In the genomic region with DNA sequence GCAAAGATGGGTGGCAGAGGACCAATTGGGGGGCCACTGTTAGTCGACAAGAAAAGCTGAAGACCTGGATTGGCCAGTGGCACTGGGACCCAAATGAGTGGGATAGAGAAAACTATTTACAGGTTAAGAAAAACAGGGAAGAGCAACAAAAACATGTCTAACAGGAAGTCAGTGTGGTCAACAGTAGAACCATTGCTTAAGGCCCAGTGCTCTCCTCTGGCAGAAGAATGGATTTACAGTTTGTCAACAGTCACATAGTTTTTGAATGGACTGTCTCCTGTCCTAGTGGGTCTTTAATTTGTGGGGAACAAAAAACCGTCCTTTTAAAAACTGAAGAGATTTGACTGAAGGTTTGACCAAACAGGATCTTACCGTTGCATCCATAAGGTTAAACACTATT, we compare ENCODE assay signal across 22 cellular contexts. TPM values are rescaled to one million over a fixed set of nuclear protein-coding genes. Genes with fewer than 3 reads are reported as not detected.
DNase-seq lines count a peak whose midpoint lies in the region; ATAC-seq and TF ChIP-seq lines count a peak whose summit lies in the region.
"Had no signal": no experiment of that assay in that cellular context is flagged by ENCODE, and none has a peak within 500 bp of the region (broad histone marks: within the 10 kb centered on the region; RNA-seq: fewer than 3 reads in every experiment).

No MANE protein-coding gene starts in this region.

- DNase-seq in activated naive CD4-positive, alpha-beta T cell treated with anti-CD3 and anti-CD28 coated beads, Interleukin-2, amount 10 ng/mL, durations not matched to agents 7 days and 5 days = no peak
- no peak for DNase-seq in activated naive CD4-positive, alpha-beta T cell (lab: John Stamatoyannopoulos, UW)
- DNase-seq in adipocyte (ENCODE audit: low read depth) (no peak), mucosa of descending colon (no peak), tibial nerve (ENCODE audit: low spot score in 2 of 2) (no peak)
- DNase-seq in activated T-cell treated with anti-CD3 and anti-CD28 coated beads, Interleukin-2, amount 50 U/mL, for 4 hours = no peak
- DNase-seq in effector memory CD4-positive, alpha-beta T cell = no peak
- DNase-seq: 8988T; activated CD8-positive, alpha-beta T cell treated with anti-CD3 and anti-CD28 coated beads, Interleukin-2, amount 10 ng/mL, durations not matched to agents 7 days and 5 days; CD4-positive, CD25-positive, alpha-beta regulatory T cell; DMS53; NCI-H1105 treated with DMSO at 0.1 percent for 48 hours; NCI-H2171; NCI-H774; right cardiac atrium; stimulated activated CD4-positive, alpha-beta T cell treated with anti-CD3 and anti-CD28 coated beads, Interleukin-4, amount 100 ng/mL, for 1 hour; testis had no signal

- CTCF ChIA-PET in activated naive CD4-positive, alpha-beta T cell treated with anti-CD3 and anti-CD28 coated beads, Interleukin-2, amount 10 ng/mL, durations not matched to agents 7 days and 5 days (lab: Charles Lee) = no interaction called here

- H3K9me3 ChIP-seq in adipocyte (ENCODE audit: control insufficient read depth, low read length) = no peaks in the 10 kb centered on the region
- H3K9me3 ChIP-seq in mucosa of descending colon = no peaks in the 10 kb centered on the region
- H3K9me3 ChIP-seq in tibial nerve = no peaks in the 10 kb centered on the region
- no peaks in the 10 kb centered on the region for H3K9me3 ChIP-seq in effector memory CD4-positive, alpha-beta T cell (ENCODE audit: control insufficient read depth, low read length)
- H3K9me3 ChIP-seq: testis had no signal

- peak overlapping the region; percentile 22 for H3K27ac Mint-ChIP-seq in activated naive CD4-positive, alpha-beta T cell treated with anti-CD3 and anti-CD28 coated beads, Interleukin-2, amount 10 ng/mL, durations not matched to agents 7 days and 5 days
- H3K27ac Mint-ChIP-seq: activated CD8-positive, alpha-beta T cell treated with anti-CD3 and anti-CD28 coated beads, Interleukin-2, amount 10 ng/mL, durations not matched to agents 7 days and 5 days; activated T-helper 1 cell treated with anti-CD3 and anti-CD28 coated beads, Interleukin-12 subunit alpha, Interleukin-12 subunit beta, Interleukin-2, Interleukin-4 antibody, amounts not matched to agents 30 ng/mL and 10 ng/mL and 1 ng/mL, durations not matched to agents 14 hours and 24 hours and 36 hours; memory B cell had no signal

- no peaks in the 10 kb centered on the region for H3K36me3 ChIP-seq in adipocyte (ENCODE audit: control insufficient read depth, insufficient read depth, low read length, severe bottlenecking)
- no peaks in the 10 kb centered on the region for H3K36me3 ChIP-seq in mucosa of descending colon (ENCODE audit: low read depth)
- no peaks in the 10 kb centered on the region for H3K36me3 ChIP-seq in tibial nerve
- H3K36me3 ChIP-seq in effector memory CD4-positive, alpha-beta T cell (ENCODE audit: control insufficient read depth, insufficient read depth, low read length) = no peaks in the 10 kb centered on the region

- peak overlapping the region in 3 of 4 donors; percentile 46 to 93 (median 80) for H3K27ac ChIP-seq in tibial nerve
- no peak overlapping the region for H3K27ac ChIP-seq in effector memory CD4-positive, alpha-beta T cell (ENCODE audit: insufficient read depth, low read length, poor library complexity, severe bottlenecking)
- H3K27ac ChIP-seq: VCaP had no signal

- no peak overlapping the region for H3K4me3 Mint-ChIP-seq in activated naive CD4-positive, alpha-beta T cell treated with anti-CD3 and anti-CD28 coated beads, Interleukin-2, amount 10 ng/mL, durations not matched to agents 7 days and 5 days
- no peak overlapping the region for H3K4me3 Mint-ChIP-seq in activated T-cell treated with anti-CD3 and anti-CD28 coated beads, Interleukin-2, amount 50 U/mL, for 4 hours
- H3K4me3 Mint-ChIP-seq: activated CD8-positive, alpha-beta T cell treated with anti-CD3 and anti-CD28 coated beads, Interleukin-2, amount 10 ng/mL, durations not matched to agents 7 days and 5 days; activated T-helper 1 cell treated with anti-CD3 and anti-CD28 coated beads, Interleukin-12 subunit alpha, Interleukin-12 subunit beta, Interleukin-2, Interleukin-4 antibody, amounts not matched to agents 30 ng/mL and 10 ng/mL and 1 ng/mL, durations not matched to agents 14 hours and 24 hours and 36 hours; memory B cell; neural crest cell had no signal

- H3K36me3 Mint-ChIP-seq in activated naive CD4-positive, alpha-beta T cell treated with anti-CD3 and anti-CD28 coated beads, Interleukin-2, amount 10 ng/mL, durations not matched to agents 7 days and 5 days = peaks cover 6% of the 10 kb centered on the region
- no peaks in the 10 kb centered on the region for H3K36me3 Mint-ChIP-seq in activated T-cell treated with anti-CD3 and anti-CD28 coated beads, Interleukin-2, amount 50 U/mL, for 4 hours (ENCODE audit: insufficient read depth)
- H3K36me3 Mint-ChIP-seq: CD4-positive, CD25-positive, alpha-beta regulatory T cell had no signal

- H3K9ac ChIP-seq in adipocyte (ENCODE audit: low read length) = peak overlapping the region; percentile 69

- peaks cover 11% of the 10 kb centered on the region for H3K4me1 Mint-ChIP-seq in activated naive CD4-positive, alpha-beta T cell treated with anti-CD3 and anti-CD28 coated beads, Interleukin-2, amount 10 ng/mL, durations not matched to agents 7 days and 5 days
- H3K4me1 Mint-ChIP-seq in activated T-cell treated with anti-CD3 and anti-CD28 coated beads, Interleukin-2, amount 50 U/mL, for 4 hours (ENCODE audit: low read depth) = peaks cover 3% of the 10 kb centered on the region

- TF ChIP-seq POLR2A in tibial nerve (IDR thresholded peaks at IDR 0.05) = no peak

- intact Hi-C loops in mucosa of descending colon (cut with DNase I, micrococcal nuclease) = no loop called here

- peaks cover 38% of the 10 kb centered on the region for H3K4me1 ChIP-seq in adipocyte (ENCODE audit: control insufficient read depth, insufficient read depth, low read length)
- H3K4me1 ChIP-seq in mucosa of descending colon (ENCODE audit: low read depth) = peaks cover 5% of the 10 kb centered on the region
- H3K4me1 ChIP-seq in tibial nerve = peaks cover 0 to 38% (median 9%) of the 10 kb centered on the region in 4 donors
- no peaks in the 10 kb centered on the region for H3K4me1 ChIP-seq in effector memory CD4-positive, alpha-beta T cell (ENCODE audit: control insufficient read depth, insufficient read depth, low read length, poor library complexity, severe bottlenecking)

- TF ChIP-seq EP300 in tibial nerve (IDR thresholded peaks at IDR 0.05) = no peak

- WGBS in tibial nerve, 2 donors = 71 to 76% methylated on average over 3 of the region's 3 CpGs

- H3K4me3 ChIP-seq in adipocyte (ENCODE audit: low read length) = no peak overlapping the region
- no peak overlapping the region for H3K4me3 ChIP-seq in mucosa of descending colon
- H3K4me3 ChIP-seq in tibial nerve = no peak overlapping the region
- H3K4me3 ChIP-seq in effector memory CD4-positive, alpha-beta T cell (ENCODE audit: insufficient read depth, low read depth, low read length, poor library complexity, severe bottlenecking) = no peak overlapping the region
- H3K4me3 ChIP-seq: testis had no signal

- H3K27me3 ChIP-seq in adipocyte (replicated peaks; ENCODE audit: control insufficient read depth, insufficient read depth, low read length) (no peaks in the 10 kb centered on the region), tibial nerve (no peaks in the 10 kb centered on the region)
- no peaks in the 10 kb centered on the region for H3K27me3 ChIP-seq in effector memory CD4-positive, alpha-beta T cell (replicated peaks; ENCODE audit: control insufficient read depth, insufficient read depth, low read length, poor library complexity, severe bottlenecking)
- H3K27me3 ChIP-seq: testis had no signal

- TF ChIP-seq CTCF in mucosa of descending colon (IDR thresholded peaks at IDR 0.05) (no peak), tibial nerve (IDR thresholded peaks at IDR 0.05) (no peak)

- ATAC-seq in mucosa of descending colon = peak; percentile 16
- ATAC-seq in activated T-cell treated with anti-CD3 and anti-CD28 coated beads, Interleukin-2, amount 50 U/mL, for 4 hours = no peak
- ATAC-seq in HG02571 (IDR thresholded peaks at IDR 0.05; ENCODE audit: unreplicated experiment) = no peak
- ATAC-seq: activated CD8-positive, alpha-beta T cell treated with anti-CD3 and anti-CD28 coated beads, Interleukin-2, amount 10 ng/mL, durations not matched to agents 7 days and 5 days; right cardiac atrium had no signal

- H3K9me3 Mint-ChIP-seq in activated naive CD4-positive, alpha-beta T cell treated with anti-CD3 and anti-CD28 coated beads, Interleukin-2, amount 10 ng/mL, durations not matched to agents 7 days and 5 days = no peaks in the 10 kb centered on the region
- H3K9me3 Mint-ChIP-seq in activated T-cell treated with anti-CD3 and anti-CD28 coated beads, Interleukin-2, amount 50 U/mL, for 4 hours = no peaks in the 10 kb centered on the region
- H3K9me3 Mint-ChIP-seq: activated T-helper 1 cell treated with anti-CD3 and anti-CD28 coated beads, Interleukin-12 subunit alpha, Interleukin-12 subunit beta, Interleukin-2, Interleukin-4 antibody, amounts not matched to agents 30 ng/mL and 10 ng/mL and 1 ng/mL, durations not matched to agents 14 hours and 24 hours and 36 hours; CD4-positive, CD25-positive, alpha-beta regulatory T cell; memory B cell; neural crest cell had no signal

- no peaks in the 10 kb centered on the region for H3K27me3 Mint-ChIP-seq in activated naive CD4-positive, alpha-beta T cell treated with anti-CD3 and anti-CD28 coated beads, Interleukin-2, amount 10 ng/mL, durations not matched to agents 7 days and 5 days
- H3K27me3 Mint-ChIP-seq in activated T-cell treated with anti-CD3 and anti-CD28 coated beads, Interleukin-2, amount 50 U/mL, for 4 hours (ENCODE audit: low read depth) = no peaks in the 10 kb centered on the region
- H3K27me3 Mint-ChIP-seq: CD4-positive, CD25-positive, alpha-beta regulatory T cell; memory B cell had no signal

RNA-seq across cellular contexts. Expression of a gene that starts 12.1 kb away (rescaled TPM):
- total RNA-seq in mucosa of descending colon (10 to 100 TPM; 81.1 to 85.8 (median 84.4) TPM), tibial nerve (10 to 100 TPM; 69.3 to 81.4 (median 78.0) TPM)
- 100 to 1,000 TPM; 103 to 108 (median 104) TPM for total RNA-seq in activated T-cell treated with anti-CD3 and anti-CD28 coated beads, Interleukin-2, amount 50 U/mL, for 4 hours

RNA-seq across cellular contexts. Expression of a gene that starts 22.1 kb away (rescaled TPM):
- total RNA-seq in mucosa of descending colon = 100 to 1,000 TPM; 286 to 462 (median 400) TPM
- 100 to 1,000 TPM in 3 of 4 donors, 10 to 100 TPM in 1; 95.6 to 457 (median 287) TPM for total RNA-seq in tibial nerve
- total RNA-seq in activated T-cell treated with anti-CD3 and anti-CD28 coated beads, Interleukin-2, amount 50 U/mL, for 4 hours = 100 to 1,000 TPM; 116 to 147 (median 133) TPM

RNA-seq across cellular contexts. Expression of a gene that starts 46.7 kb away (rescaled TPM):
- total RNA-seq in mucosa of descending colon (10 to 100 TPM; 31.3 to 94.1 (median 71.1) TPM), tibial nerve (10 to 100 TPM in 3 of 4 donors, 1 to 10 TPM in 1; 8.1 to 20.6 (median 17.1) TPM)
- 10 to 100 TPM; 37.2 to 49.0 (median 44.1) TPM for total RNA-seq in activated T-cell treated with anti-CD3 and anti-CD28 coated beads, Interleukin-2, amount 50 U/mL, for 4 hours
